Comparison of ENCODE assay signal across 14 cellular contexts in the genomic region with DNA sequence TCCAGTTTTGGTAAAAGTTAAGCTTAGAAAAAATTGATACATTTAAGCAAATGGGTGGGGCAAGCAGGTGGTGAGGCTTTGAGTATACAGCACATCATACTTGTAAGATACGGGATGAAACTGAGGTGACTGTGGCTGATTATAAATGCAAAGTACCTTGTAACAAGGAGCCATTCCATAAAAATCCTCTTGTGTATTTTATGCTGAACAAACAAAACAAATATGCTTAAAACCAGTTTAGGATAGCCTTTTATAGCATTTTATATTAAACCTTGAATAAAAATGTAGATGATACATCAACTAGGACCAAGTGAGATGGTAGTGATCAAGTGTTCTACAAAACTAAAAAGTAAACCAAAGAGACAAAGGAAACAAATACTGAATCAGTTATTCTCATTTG. TPM values are rescaled to one million over a fixed set of nuclear protein-coding genes. Genes with fewer than 3 reads are reported as not detected.
DNase-seq lines count a peak whose midpoint lies in the region; ATAC-seq, FAIRE-seq and TF ChIP-seq lines count a peak whose summit lies in the region.
"Had no signal": no experiment of that assay in that cellular context is flagged by ENCODE, and none has a peak within 500 bp of the region (broad histone marks: within the 10 kb centered on the region; RNA-seq: fewer than 3 reads in every experiment).

No MANE protein-coding gene starts in this region.

- TF ChIP-seq EP300 in GM12878 (IDR thresholded peaks at IDR 0.05; ENCODE audit: borderline replicate concordance in 1 of 2, control insufficient read depth in 1 of 2, low read depth in 2 of 2, low read length in 2 of 2), result no peak

- no peak for TF ChIP-seq CTCF in right atrium auricular region (IDR thresholded peaks at IDR 0.05)
- TF ChIP-seq CTCF in GM12878 (IDR thresholded peaks at IDR 0.05 in 2 of 3, conservative IDR thresholded peaks at IDR 0.05 in 1 of 3; ENCODE audit: control insufficient read depth in 2 of 3, extremely low read depth in 1 of 3, insufficient read depth in 1 of 3, low read depth in 3 of 3, low read length in 3 of 3), result no peak

- no peak for ATAC-seq in Right ventricle myocardium inferior
- no peak for ATAC-seq in GM12878
- ATAC-seq in HG03342 (IDR thresholded peaks at IDR 0.05; ENCODE audit: unreplicated experiment), result no peak

- H3K9ac ChIP-seq in GM12878 (ENCODE audit: control insufficient read depth, insufficient read depth, low read length), result peak overlapping the region; percentile 15; the same call in 1 of the 2 replicates
- H3K9ac ChIP-seq: neural progenitor cell had no signal

- no peaks in the 10 kb centered on the region for H3K27me3 ChIP-seq in right atrium auricular region
- H3K27me3 ChIP-seq in GM12878 (replicated peaks in 1 of 2; ENCODE audit: control insufficient read depth in 2 of 2, insufficient read depth in 2 of 2, low read length in 1 of 2), result no peaks in the 10 kb centered on the region
- no peaks in the 10 kb centered on the region for H3K27me3 ChIP-seq in muscle layer of duodenum (ENCODE audit: low read depth, low read length)

- POLR2A ChIA-PET in GM12878 (lab: Charles Lee), result no interaction called here

- peaks cover 59% of the 10 kb centered on the region for H3K79me2 ChIP-seq in GM12878 (ENCODE audit: control insufficient read depth, insufficient read depth, low read length)

- in situ Hi-C loops in GM12878 (cut with MboI), result no loop called here
- in situ Hi-C loops in KBM-7 (cut with MboI; ENCODE audit: low pct_unique_long_range_greater_than_20kb, low sequenced_read_pairs), result no loop called here

- FAIRE-seq in GM12878 (lab: Jason Lieb, UNC) (no peak), GM19239 (lab: Jason Lieb, UNC) (no peak)

- 100% methylated on average over 1 of the region's 1 CpG for WGBS in GM12878 (ENCODE audit: insufficient coverage, insufficient replicate concordance, low lambda C conversion rate, missing lambda C conversion rate)
- WGBS in urinary bladder, result 76% methylated on average over 1 of the region's 1 CpG

- no TSS peak for BruUV-seq in GM12878 (replicated peaks; lab: Mats Ljungman, UMichigan)

- no peak for TF ChIP-seq POLR2A in GM12878 (IDR thresholded peaks at IDR 0.05; ENCODE audit: low read depth, low read length)

- H3K36me3 ChIP-seq in right atrium auricular region, result no peaks in the 10 kb centered on the region
- peaks cover 0 to 3% of the 10 kb centered on the region in 2 experiments; a peak in 1 of 4 replicates for H3K36me3 ChIP-seq in GM12878 (ENCODE audit: control insufficient read depth in 2 of 2, insufficient read depth in 2 of 2, low read length in 1 of 2)
- H3K36me3 ChIP-seq in muscle layer of duodenum (ENCODE audit: control insufficient read depth in 1 of 2, insufficient read depth in 2 of 2, low read length in 2 of 2), result peaks cover 0 to 4% of the 10 kb centered on the region in 2 donors
- H3K36me3 ChIP-seq in urinary bladder (ENCODE audit: insufficient read depth), result no peaks in the 10 kb centered on the region
- H3K36me3 ChIP-seq: neural progenitor cell had no signal

- DNase-seq in right atrium auricular region (ENCODE audit: low spot score), result no peak
- DNase-seq in Right ventricle myocardium inferior (ENCODE audit: missing footprints), result no peak
- DNase-seq in GM12878 (ENCODE audit: low read depth, low spot score), result no peak
- DNase-seq in KBM-7, result no peak
- no peak for DNase-seq in GM19239 (ENCODE audit: insufficient read length, low spot score)
- DNase-seq: caudate nucleus; CD8-positive, alpha-beta memory T cell; immature natural killer cell; NCI-H510A; stimulated activated CD8-positive, alpha-beta memory T cell treated with anti-CD3 and anti-CD28 coated beads, Interleukin-4, amount 100 ng/mL, for 48 hours had no signal

- H2AFZ ChIP-seq in GM12878 (ENCODE audit: control insufficient read depth, low read depth, low read length), result no peak overlapping the region
- H2AFZ ChIP-seq: neural progenitor cell had no signal

- RAD21 ChIA-PET in GM12878 (lab: Charles Lee; ENCODE audit: unreplicated experiment), result interaction anchor here (1.0 to 1.6 kb wide), 3 partner anchors 11 to 36 kb away, joined by 3 to 4 read pairs (median 4); no protein-coding TSS in a partner anchor

- SMC1A ChIA-PET in GM12878 (lab: Charles Lee; ENCODE audit: uncharacterized antibody, unreplicated experiment), result interaction anchor here (0.9 to 2.9 kb wide), 5 partner anchors 8 to 36 kb away, joined by 3 to 10 read pairs (median 3); no protein-coding TSS in a partner anchor

- intact Hi-C loops in Right ventricle myocardium inferior (cut with DNase I) (loop anchor here (5.0 to 10.0 kb wide), 2 partner anchors 34 to 166 kb away; no protein-coding TSS in a partner anchor), GM12878 (cut with micrococcal nuclease; ENCODE audit: unreplicated experiment) (loop anchor here (5.0 kb wide), 1 partner anchor 74 kb away; a partner anchor contains a TSS)

- TF ChIP-seq RAD21 in GM12878 (IDR thresholded peaks at IDR 0.05; ENCODE audit: insufficient read depth, low read depth, low read length), result no peak

- H4K20me1 ChIP-seq in GM12878 (ENCODE audit: control insufficient read depth, insufficient read depth), result no peaks in the 10 kb centered on the region

- peak overlapping the region; percentile 42 to 94 for H3K27ac ChIP-seq in right atrium auricular region
- no peak overlapping the region for H3K27ac ChIP-seq in GM12878 (ENCODE audit: control insufficient read depth, insufficient read depth)
- peak overlapping the region; percentile 90 for H3K27ac ChIP-seq in muscle layer of duodenum (ENCODE audit: low read length)
- peak overlapping the region; percentile 18 for H3K27ac ChIP-seq in urinary bladder (ENCODE audit: low read depth)
- H3K27ac ChIP-seq: neural progenitor cell had no signal

- CTCF ChIA-PET in GM12878 (lab: Yijun Ruan, JAX), result interaction anchor here (1.0 kb wide), 1 partner anchor 9 kb away, joined by 4 read pairs; no protein-coding TSS in a partner anchor

- H3K9me3 ChIP-seq in right atrium auricular region (no peaks in the 10 kb centered on the region), GM12878 (replicated peaks; ENCODE audit: control insufficient read depth, insufficient read depth, low read length) (no peaks in the 10 kb centered on the region), muscle layer of duodenum (ENCODE audit: control insufficient read depth in 1 of 2, low read length in 2 of 2) (no peaks in the 10 kb centered on the region)

- H3K4me2 ChIP-seq in GM12878 (ENCODE audit: control insufficient read depth, insufficient read depth), result peak overlapping the region; percentile 88
- H3K4me2 ChIP-seq: neural progenitor cell had no signal

- H3K4me1 ChIP-seq in right atrium auricular region (peaks cover 0 to 45% of the 10 kb centered on the region in 2 donors), GM12878 (ENCODE audit: control insufficient read depth, insufficient read depth, low read length) (no peaks in the 10 kb centered on the region; the same call in 1 of the 2 replicates), muscle layer of duodenum (ENCODE audit: control insufficient read depth in 1 of 2, insufficient read depth in 2 of 2, low read length in 2 of 2) (peaks cover 19 to 24% of the 10 kb centered on the region in 2 donors), urinary bladder (ENCODE audit: insufficient read depth) (no peaks in the 10 kb centered on the region)
- H3K4me1 ChIP-seq: neural progenitor cell had no signal

- H3K4me3 ChIP-seq in right atrium auricular region (peak overlapping the region in 1 of 2 donors; percentile 2), GM12878 (peak overlapping the region; percentile 62), muscle layer of duodenum (ENCODE audit: low read depth in 1 of 2, low read length in 2 of 2) (peak overlapping the region; percentile 78 to 87), urinary bladder (ENCODE audit: low read depth, low read length) (no peak overlapping the region)
- H3K4me3 ChIP-seq: neural progenitor cell had no signal

TF ChIP-seq in GM12878, 131 proteins besides CTCF, POLR2A, EP300 and RAD21 (continues in another document):
- TF ChIP-seq, protein P1, sequence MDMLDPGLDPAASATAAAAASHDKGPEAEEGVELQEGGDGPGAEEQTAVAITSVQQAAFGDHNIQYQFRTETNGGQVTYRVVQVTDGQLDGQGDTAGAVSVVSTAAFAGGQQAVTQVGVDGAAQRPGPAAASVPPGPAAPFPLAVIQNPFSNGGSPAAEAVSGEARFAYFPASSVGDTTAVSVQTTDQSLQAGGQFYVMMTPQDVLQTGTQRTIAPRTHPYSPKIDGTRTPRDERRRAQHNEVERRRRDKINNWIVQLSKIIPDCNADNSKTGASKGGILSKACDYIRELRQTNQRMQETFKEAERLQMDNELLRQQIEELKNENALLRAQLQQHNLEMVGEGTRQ (IDR thresholded peaks at IDR 0.05; ENCODE audit: borderline replicate concordance, low read depth, low read length), result no peak
- TF ChIP-seq FOXM1 (IDR thresholded peaks at IDR 0.05; ENCODE audit: low read depth, low read length) (no peak), POLR2AphosphoS2 (IDR thresholded peaks at IDR 0.05; ENCODE audit: low read depth, low read length) (no peak), MEF2A (IDR thresholded peaks at IDR 0.05; ENCODE audit: insufficient read depth, low read depth, low read length) (no peak)

RNA-seq across cellular contexts. Expression of a gene that starts 3.4 kb away (rescaled TPM):
- total RNA-seq in right atrium auricular region (10 to 100 TPM; 42.7 to 43.1 TPM), Right ventricle myocardium inferior (29.9 TPM), GM12878 (2014; rRNA removed) (37.6 and 46.2 TPM in 2 replicates), GM12878 (2014; rRNA removed; fragmentation: Illumina TruSeq; extraction: Trizol) (45.2 and 50.6 TPM in 2 replicates), GM12878 (2021) (40.5 and 42.1 TPM in 2 replicates), urinary bladder (97.8 TPM)
- total RNA-seq in GM12878 (2013; cell fraction: nucleolus; rRNA removed), result 33.5 and 46.4 TPM in 2 replicates
- 16.3 TPM for polyA plus RNA-seq in GM12878 (2011; ENCODE audit: low read depth)
- polyA plus RNA-seq in GM12878 (2011; rRNA removed) (77.8 and 89.8 TPM in 2 replicates), GM12878 (2014; fragmentation: Illumina TruSeq; extraction: Trizol) (40.4 and 42.7 TPM in 2 replicates), GM12878 (2014; fragmentation: Nextera tagmentation; extraction: Ambion mirVana) (10 to 100 TPM; 40.2 to 60.3 TPM), GM12878 (2014; rRNA removed) (39.2 and 41.4 TPM in 2 replicates), GM12878 (2016; fragmentation: Nextera tagmentation; extraction: Ambion mirVana) (10 to 100 TPM; 35.4 to 36.8 TPM), urinary bladder (51.3 TPM)
- polyA plus RNA-seq in GM12878 (2011; cell fraction: cytosol; rRNA removed), result 66.3 and 88.2 TPM in 2 replicates
- polyA plus RNA-seq in GM12878 (2011; cell fraction: nucleus; rRNA removed), result 85.8 and 90.9 TPM in 2 replicates
- polyA plus RNA-seq in GM12878 (2012), result 23.7 and 29.2 TPM in 2 replicates
- 50.3 and 61.4 TPM in 2 replicates for polyA minus RNA-seq in GM12878 (2011; rRNA and poly(A)+ RNA removed)
- 32.2 and 39.0 TPM in 2 replicates for polyA minus RNA-seq in GM12878 (2011; cell fraction: cytosol; rRNA and poly(A)+ RNA removed)
- 101 and 127 TPM in 2 replicates for polyA minus RNA-seq in GM12878 (2011; cell fraction: nucleus; rRNA and poly(A)+ RNA removed)
